In the genomic region with DNA sequence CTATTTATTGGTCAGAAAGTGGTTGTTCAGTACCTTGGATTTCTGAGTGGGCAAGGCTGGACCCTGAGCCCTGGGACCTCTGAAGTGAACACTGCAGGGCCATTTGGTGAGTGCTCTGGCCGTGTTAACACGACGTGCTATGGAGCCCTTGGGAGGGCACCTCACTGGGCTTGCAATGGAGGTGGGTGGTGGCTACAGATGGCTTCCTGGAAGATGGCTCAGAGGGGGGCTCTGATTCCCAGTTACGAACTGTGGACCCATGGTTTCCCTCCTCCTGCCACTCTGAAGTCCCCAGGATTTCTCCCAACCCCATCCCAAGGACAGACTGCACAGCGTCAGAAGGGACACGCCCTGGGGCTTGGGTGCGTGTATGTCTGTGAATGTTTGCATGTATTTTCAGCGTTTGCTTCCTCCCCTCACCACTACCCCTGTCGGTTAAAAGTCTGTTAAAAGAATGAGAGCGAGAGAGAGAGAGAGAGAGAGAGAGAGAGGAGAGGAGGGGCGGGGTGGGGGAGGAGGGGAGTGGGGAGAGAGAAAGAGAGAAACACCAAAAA, we compare ENCODE assay signal across 9 cellular contexts. TPM values are rescaled to one million over a fixed set of nuclear protein-coding genes. Genes with fewer than 3 reads are reported as not detected.
A peak's percentile ranks its signal among the peaks of the same experiment; 100 is the strongest.
DNase-seq lines count a peak whose midpoint lies in the region; ATAC-seq, FAIRE-seq and TF ChIP-seq lines count a peak whose summit lies in the region.
"Had no signal": no experiment of that assay in that cellular context is flagged by ENCODE, and none has a peak within 500 bp of the region (broad histone marks: within the 10 kb centered on the region; RNA-seq: fewer than 3 reads in every experiment).

No MANE protein-coding gene starts in this region.

- H3K79me2 ChIP-seq in Loucy (ENCODE audit: insufficient read depth, low read length) = peaks cover 89% of the 10 kb centered on the region
- no peaks in the 10 kb centered on the region for H3K79me2 ChIP-seq in SK-N-SH (ENCODE audit: insufficient read depth)

- WGBS in SK-N-SH (ENCODE audit: low lambda C conversion rate) = 87% methylated on average over 11 of the region's 11 CpGs
- 55 to 61% methylated on average over 5 to 10 of the region's 11 CpGs for WGBS in esophagus squamous epithelium, 2 donors

- peaks cover 11% of the 10 kb centered on the region for H3K27me3 ChIP-seq in Loucy (ENCODE audit: insufficient read depth, low read length, poor library complexity, severe bottlenecking)
- H3K27me3 ChIP-seq in SK-N-SH (ENCODE audit: insufficient read depth) = no peaks in the 10 kb centered on the region
- no peaks in the 10 kb centered on the region for H3K27me3 ChIP-seq in esophagus squamous epithelium
- H3K27me3 ChIP-seq: gastrocnemius medialis had no signal

- H4K20me1 ChIP-seq in Loucy (ENCODE audit: insufficient read depth, low read length, poor library complexity, severe bottlenecking) (peaks cover 11% of the 10 kb centered on the region), SK-N-SH (ENCODE audit: insufficient read depth) (no peaks in the 10 kb centered on the region)

- peaks cover 8% of the 10 kb centered on the region; the same call in 1 of the 2 replicates for H3F3A ChIP-seq in Loucy (ENCODE audit: low read depth)
- no peaks in the 10 kb centered on the region for H3F3A ChIP-seq in SK-N-SH (replicated peaks; ENCODE audit: insufficient read depth)

- TF ChIP-seq CTCF in Loucy (conservative IDR thresholded peaks at IDR 0.05; ENCODE audit: low read length) (peak; percentile 24; the same call in 1 of the 2 replicates), SK-N-SH (IDR thresholded peaks at IDR 0.05) (no peak), esophagus squamous epithelium (IDR thresholded peaks at IDR 0.05) (no peak)

- POLR2A ChIA-PET in SK-N-SH (lab: Yijun Ruan, JAX) = no interaction called here

- peaks cover 65% of the 10 kb centered on the region for H3K4me1 ChIP-seq in Loucy (ENCODE audit: insufficient read depth, low read length, poor library complexity, severe bottlenecking)
- peaks cover 6 to 7% of the 10 kb centered on the region in 2 experiments; a peak in 2 of 4 replicates for H3K4me1 ChIP-seq in SK-N-SH (ENCODE audit: control insufficient read depth in 1 of 2, insufficient read depth in 2 of 2, low read depth in 1 of 2, low read length in 1 of 2)
- no peaks in the 10 kb centered on the region for H3K4me1 ChIP-seq in esophagus squamous epithelium
- H3K4me1 ChIP-seq: gastrocnemius medialis had no signal

- H3K9me3 ChIP-seq in Loucy (ENCODE audit: insufficient read depth, low read depth, low read length) (no peaks in the 10 kb centered on the region), SK-N-SH (no peaks in the 10 kb centered on the region; the same call in 1 of the 2 replicates), esophagus squamous epithelium (no peaks in the 10 kb centered on the region)
- H3K9me3 ChIP-seq: gastrocnemius medialis had no signal

- TF ChIP-seq POLR2A in GM12891 (IDR thresholded peaks at IDR 0.05; ENCODE audit: low read depth, low read length) (peak; percentile 24; the same call in 1 of the 2 replicates), esophagus squamous epithelium (IDR thresholded peaks at IDR 0.05) (peak in 1 of 4 donors; percentile 28)

- CTCF ChIA-PET in SK-N-SH (lab: Yijun Ruan, JAX) = interaction anchor here (1.2 kb wide), 1 partner anchor 124 kb away, joined by 6 read pairs; no protein-coding TSS in a partner anchor

- no peak for TF ChIP-seq RAD21 in SK-N-SH (IDR thresholded peaks at IDR 0.05; ENCODE audit: low read length)

- DNase-seq in GM12891 (ENCODE audit: insufficient read length, low spot score) (no peak), epithelial cell of prostate (ENCODE audit: low read depth, low spot score) (no peak), SK-N-SH (no peak), esophagus squamous epithelium (lab: John Stamatoyannopoulos, UW) (no peak), NCI-H1048 (lab: John Stamatoyannopoulos, UW) (no peak)
- DNase-seq: gastrocnemius medialis had no signal

- H3K27ac ChIP-seq in epithelial cell of prostate (peak overlapping the region; percentile 60), SK-N-SH (ENCODE audit: low read depth in 2 of 2, low read length in 1 of 2) (no peak overlapping the region), esophagus squamous epithelium (peak overlapping the region in 1 of 4 donors; percentile 74)
- H3K27ac ChIP-seq: gastrocnemius medialis had no signal

- ATAC-seq in GM21528 (IDR thresholded peaks at IDR 0.05; ENCODE audit: low FRiP score, unreplicated experiment) = peak; percentile 28
- no peak for ATAC-seq in activated CD4-positive, CD25-positive, alpha-beta regulatory T cell treated with anti-CD3 and anti-CD28 coated beads, Interleukin-2, amount 50 U/mL, for 24 hours
- ATAC-seq: gastrocnemius medialis had no signal

- peak overlapping the region; percentile 55; the same call in 1 of the 2 replicates for H2AFZ ChIP-seq in Loucy (ENCODE audit: low read length)
- no peak overlapping the region for H2AFZ ChIP-seq in SK-N-SH (ENCODE audit: low read depth)

- H3K36me3 ChIP-seq in Loucy (ENCODE audit: insufficient read depth, low read length) (no peaks in the 10 kb centered on the region), SK-N-SH (replicated peaks in 1 of 2; ENCODE audit: control insufficient read depth in 1 of 2, insufficient read depth in 2 of 2, low read length in 1 of 2) (no peaks in the 10 kb centered on the region), esophagus squamous epithelium (no peaks in the 10 kb centered on the region)
- H3K36me3 ChIP-seq: gastrocnemius medialis had no signal

- H3K9me2 ChIP-seq in Loucy (replicated peaks; ENCODE audit: low read depth, low read length) = no peaks in the 10 kb centered on the region
- H3K9me2 ChIP-seq in SK-N-SH = no peaks in the 10 kb centered on the region

- FAIRE-seq in GM12891 (lab: Jason Lieb, UNC) = peak; percentile 92

- H3K4me2 ChIP-seq in Loucy (ENCODE audit: low read depth, low read length, poor library complexity, severe bottlenecking) = peak overlapping the region; percentile 96
- no peak overlapping the region for H3K4me2 ChIP-seq in SK-N-SH

- H3K4me3 ChIP-seq in Loucy (ENCODE audit: low read length, poor library complexity, severe bottlenecking) = peak overlapping the region; percentile 96
- H3K4me3 ChIP-seq in SK-N-SH (ENCODE audit: low read depth in 2 of 2, low read length in 1 of 2) = no peak overlapping the region
- H3K4me3 ChIP-seq in esophagus squamous epithelium = peak overlapping the region in 1 of 4 donors; percentile 31
- H3K4me3 ChIP-seq: gastrocnemius medialis had no signal

- H3K9ac ChIP-seq in Loucy (ENCODE audit: low read depth, low read length, poor library complexity, severe bottlenecking) (peak overlapping the region; percentile 96), SK-N-SH (no peak overlapping the region)

- intact Hi-C loops in esophagus squamous epithelium (cut with DNase I) = no loop called here

- no peak for TF ChIP-seq EP300 in SK-N-SH (IDR thresholded peaks at IDR 0.05; ENCODE audit: borderline replicate concordance in 1 of 2, low read depth in 1 of 2, low read length in 1 of 2)

TF ChIP-seq in GM12891, 5 proteins besides CTCF, POLR2A, EP300 and RAD21:
- TF ChIP-seq POLR2AphosphoS5 (IDR thresholded peaks at IDR 0.05; ENCODE audit: low read depth, low read length) (no peak; the same call in none of the 2 replicates), PAX5 (IDR thresholded peaks at IDR 0.05; ENCODE audit: insufficient read depth, low read length, severe bottlenecking) (no peak), POU2F2 (IDR thresholded peaks at IDR 0.05; ENCODE audit: low read depth, low read length) (no peak), TAF1 (IDR thresholded peaks at IDR 0.05; ENCODE audit: low read depth, low read length) (no peak; the same call in 1 of the 2 replicates), SPI1 (IDR thresholded peaks at IDR 0.05; ENCODE audit: low read depth, low read length) (no peak)

TF ChIP-seq in SK-N-SH, 30 proteins besides CTCF, POLR2A, EP300 and RAD21 (continues in another document):
- TF ChIP-seq PBX3 (IDR thresholded peaks at IDR 0.05) (no peak), TEAD4 (IDR thresholded peaks at IDR 0.05; ENCODE audit: borderline replicate concordance, insufficient read depth) (no peak), CHD2 (IDR thresholded peaks at IDR 0.05; ENCODE audit: low read length, partially characterized antibody) (no peak), USF2 (IDR thresholded peaks at IDR 0.05; ENCODE audit: borderline replicate concordance, low read depth, low read length) (no peak), FOSL2 (IDR thresholded peaks at IDR 0.05; ENCODE audit: borderline replicate concordance, low read depth) (no peak), MXI1 (IDR thresholded peaks at IDR 0.05; ENCODE audit: low read depth, low read length) (no peak), TCF12 (IDR thresholded peaks at IDR 0.05) (no peak)
- TF ChIP-seq, protein P1, sequence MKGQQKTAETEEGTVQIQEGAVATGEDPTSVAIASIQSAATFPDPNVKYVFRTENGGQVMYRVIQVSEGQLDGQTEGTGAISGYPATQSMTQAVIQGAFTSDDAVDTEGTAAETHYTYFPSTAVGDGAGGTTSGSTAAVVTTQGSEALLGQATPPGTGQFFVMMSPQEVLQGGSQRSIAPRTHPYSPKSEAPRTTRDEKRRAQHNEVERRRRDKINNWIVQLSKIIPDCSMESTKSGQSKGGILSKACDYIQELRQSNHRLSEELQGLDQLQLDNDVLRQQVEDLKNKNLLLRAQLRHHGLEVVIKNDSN (IDR thresholded peaks at IDR 0.05; ENCODE audit: borderline replicate concordance, low read depth) = no peak

RNA-seq across cellular contexts. Expression of gene RHOH, which starts 3.7 kb away (rescaled TPM):
- polyA plus RNA-seq in GM12891 (2012; ENCODE audit: low read depth, missing spikeins) = 58.4 TPM
- polyA plus RNA-seq in SK-N-SH (2012; rRNA removed) = not detected in 2 replicates
- polyA plus RNA-seq in SK-N-SH (2012; cell fraction: cytosol; rRNA removed) = not detected in 2 replicates
- not detected in 2 replicates for polyA plus RNA-seq in SK-N-SH (2012; cell fraction: nucleus; rRNA removed)
- total RNA-seq in esophagus squamous epithelium = 1 to 10 TPM in 3 of 4 donors, under 1 TPM in 1; 0.79 to 5.0 (median 2.2) TPM
